In the genomic region with DNA sequence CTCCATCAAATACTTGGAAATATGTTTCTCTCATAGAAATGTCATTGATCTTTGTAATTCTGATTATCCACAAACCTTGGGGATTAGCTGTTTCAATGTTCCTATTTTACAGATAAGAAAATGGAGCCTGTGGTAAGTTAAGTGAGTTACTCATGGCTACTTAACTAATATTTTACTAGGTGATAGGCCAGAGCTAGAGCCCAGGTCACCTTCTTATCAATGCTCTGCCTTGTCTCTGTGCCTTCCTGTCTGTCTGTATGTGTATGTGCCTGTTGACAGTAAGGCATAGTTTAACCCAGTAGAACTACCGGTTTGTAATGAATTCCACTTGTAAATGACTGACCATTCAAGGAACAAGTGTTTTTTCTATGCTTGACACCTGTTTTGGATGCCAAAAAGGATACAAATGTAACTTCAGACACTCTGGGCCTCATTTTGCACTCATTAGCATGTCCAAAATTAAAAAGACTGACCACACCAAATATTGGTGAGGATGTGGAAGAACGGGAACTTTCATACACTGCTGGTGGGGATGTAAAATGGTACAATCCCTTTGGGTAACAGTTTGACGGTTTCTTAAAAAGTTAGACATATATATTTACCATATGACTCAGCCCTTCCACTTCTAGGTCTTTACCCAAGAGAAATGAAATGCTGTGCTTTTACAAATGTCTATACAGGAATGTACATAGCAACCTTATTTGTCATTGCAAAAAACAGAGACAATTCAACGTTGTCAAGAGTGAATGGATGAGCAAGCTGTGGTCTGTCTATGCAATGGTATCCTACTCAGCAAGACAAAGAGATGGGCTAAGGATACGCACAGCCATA, we compare ENCODE assay signal across 10 cellular contexts. TPM values are rescaled to one million over a fixed set of nuclear protein-coding genes. Genes with fewer than 3 reads are reported as not detected.
DNase-seq lines count a peak whose midpoint lies in the region; TF ChIP-seq lines count a peak whose summit lies in the region.
"Had no signal": no experiment of that assay in that cellular context is flagged by ENCODE, and none has a peak within 500 bp of the region (broad histone marks: within the 10 kb centered on the region; RNA-seq: fewer than 3 reads in every experiment).

No MANE protein-coding gene starts in this region.

- intact Hi-C loops in Calu3 (cut with micrococcal nuclease; ENCODE audit: unreplicated experiment): loop anchor here (1.0 kb wide), 2 partner anchors 8 to 10 kb away; no protein-coding TSS in a partner anchor

- H3K9me3 Mint-ChIP-seq in Calu3 (ENCODE audit: low read depth, unreplicated experiment): peaks cover 14% of the 10 kb centered on the region

- no peaks in the 10 kb centered on the region for H3K9me2 ChIP-seq in SK-N-SH

- no peaks in the 10 kb centered on the region for H4K20me1 ChIP-seq in SK-N-SH (ENCODE audit: insufficient read depth)

- H3K4me3 ChIP-seq in SK-N-SH (ENCODE audit: low read depth in 2 of 2, low read length in 1 of 2): no peak overlapping the region
- H3K4me3 ChIP-seq: esophagus muscularis mucosa had no signal

- no peaks in the 10 kb centered on the region for H3K4me1 ChIP-seq in SK-N-SH (ENCODE audit: control insufficient read depth in 1 of 2, insufficient read depth in 2 of 2, low read depth in 1 of 2, low read length in 1 of 2)
- H3K4me1 ChIP-seq: esophagus muscularis mucosa had no signal

- no peaks in the 10 kb centered on the region for H3F3A ChIP-seq in SK-N-SH (replicated peaks; ENCODE audit: insufficient read depth)

- TF ChIP-seq RAD21 in SK-N-SH (IDR thresholded peaks at IDR 0.05; ENCODE audit: low read length): no peak

- H3K79me2 ChIP-seq in SK-N-SH (ENCODE audit: insufficient read depth): no peaks in the 10 kb centered on the region

- WGBS in SK-N-SH (ENCODE audit: low lambda C conversion rate): 35% methylated on average over 5 of the region's 5 CpGs

- H3K27me3 Mint-ChIP-seq in Calu3 (ENCODE audit: unreplicated experiment): no peaks in the 10 kb centered on the region

- no peaks in the 10 kb centered on the region for H3K27me3 ChIP-seq in SK-N-SH (ENCODE audit: insufficient read depth)
- H3K27me3 ChIP-seq: esophagus muscularis mucosa had no signal

- no TSS peak for BruUV-seq in Calu3 (replicated peaks; lab: Mats Ljungman, UMichigan)

- in situ Hi-C loops in ACHN (cut with HindIII; ENCODE audit: low pct_ligation_motif_present, low pct_unique_long_range_greater_than_20kb, low sequenced_read_pairs): no loop called here

- H3K9me3 ChIP-seq in SK-N-SH: no peaks in the 10 kb centered on the region

- peak overlapping the region; percentile 95 for H3K27ac Mint-ChIP-seq in Calu3 (ENCODE audit: unreplicated experiment)

- H3K4me2 ChIP-seq in SK-N-SH: no peak overlapping the region

- H3K9ac ChIP-seq in SK-N-SH: no peak overlapping the region

- peaks cover 20% of the 10 kb centered on the region for H3K36me3 Mint-ChIP-seq in Calu3 (ENCODE audit: insufficient read depth, unreplicated experiment)

- DNase-seq in Calu3 (peak; percentile 53), HCEC 1CT (peak; percentile 65), SK-N-SH (no peak), fibroblast of peridontal ligament (ENCODE audit: extremely low read depth) (peak; percentile 58), NCI-H82 treated with DMSO at 0.1 percent for 48 hours (lab: John Stamatoyannopoulos, UW; ENCODE audit: unreplicated experiment) (no peak), ACHN (no peak), germinal center (ENCODE audit: low spot score) (no peak), Kasumi-1 (lab: John Stamatoyannopoulos, UW) (no peak)
- DNase-seq: stimulated activated CD4-positive, alpha-beta T cell treated with anti-CD3 and anti-CD28 coated beads, Interleukin-4, amount 100 ng/mL, for 24 hours had no signal

- peaks cover 65% of the 10 kb centered on the region for H3K4me1 Mint-ChIP-seq in Calu3 (ENCODE audit: low read depth, unreplicated experiment)

- H3K4me3 Mint-ChIP-seq in Calu3 (ENCODE audit: low read depth, unreplicated experiment): no peak overlapping the region

- TF ChIP-seq EP300 in SK-N-SH (IDR thresholded peaks at IDR 0.05; ENCODE audit: borderline replicate concordance in 1 of 2, low read depth in 1 of 2, low read length in 1 of 2): no peak

- no peak overlapping the region for H2AFZ ChIP-seq in SK-N-SH (ENCODE audit: low read depth)

- no peak for TF ChIP-seq CTCF in Calu3 (IDR thresholded peaks at IDR 0.05; ENCODE audit: unreplicated experiment)
- no peak for TF ChIP-seq CTCF in SK-N-SH (IDR thresholded peaks at IDR 0.05)

- POLR2A ChIA-PET in SK-N-SH (lab: Yijun Ruan, JAX): no interaction called here

- no peaks in the 10 kb centered on the region for H3K36me3 ChIP-seq in SK-N-SH (replicated peaks in 1 of 2; ENCODE audit: control insufficient read depth in 1 of 2, insufficient read depth in 2 of 2, low read length in 1 of 2)
- H3K36me3 ChIP-seq: esophagus muscularis mucosa had no signal

- H3K27ac ChIP-seq in SK-N-SH (ENCODE audit: low read depth in 2 of 2, low read length in 1 of 2): peak overlapping the region in 1 of 2 experiments; percentile 55; a peak in 2 of 4 replicates
- H3K27ac ChIP-seq: esophagus muscularis mucosa had no signal

- CTCF ChIA-PET in Calu3 (lab: Charles Lee) (interaction anchor here (0.6 to 0.9 kb wide), 3 partner anchors 46 to 360 kb away, joined by 3 to 4 read pairs (median 4); no protein-coding TSS in a partner anchor), SK-N-SH (lab: Yijun Ruan, JAX) (no interaction called here)

TF ChIP-seq in SK-N-SH, 30 proteins besides CTCF, POLR2A, EP300 and RAD21:
- TF ChIP-seq FOSL2 (IDR thresholded peaks at IDR 0.05; ENCODE audit: borderline replicate concordance, low read depth) (0 out of 2 replicates have a peak, but pooled peaks have one; percentile 26), NFIC (IDR thresholded peaks at IDR 0.05; ENCODE audit: borderline replicate concordance) (no peak), REST (IDR thresholded peaks at IDR 0.05; ENCODE audit: low read depth, low read length) (no peak), FOXM1 (IDR thresholded peaks at IDR 0.05; ENCODE audit: low read depth) (no peak), ELF1 (IDR thresholded peaks at IDR 0.05) (no peak), JUND (IDR thresholded peaks at IDR 0.05) (0 out of 2 replicates have a peak, but pooled peaks have one; percentile 15)
- TF ChIP-seq, protein P1, sequence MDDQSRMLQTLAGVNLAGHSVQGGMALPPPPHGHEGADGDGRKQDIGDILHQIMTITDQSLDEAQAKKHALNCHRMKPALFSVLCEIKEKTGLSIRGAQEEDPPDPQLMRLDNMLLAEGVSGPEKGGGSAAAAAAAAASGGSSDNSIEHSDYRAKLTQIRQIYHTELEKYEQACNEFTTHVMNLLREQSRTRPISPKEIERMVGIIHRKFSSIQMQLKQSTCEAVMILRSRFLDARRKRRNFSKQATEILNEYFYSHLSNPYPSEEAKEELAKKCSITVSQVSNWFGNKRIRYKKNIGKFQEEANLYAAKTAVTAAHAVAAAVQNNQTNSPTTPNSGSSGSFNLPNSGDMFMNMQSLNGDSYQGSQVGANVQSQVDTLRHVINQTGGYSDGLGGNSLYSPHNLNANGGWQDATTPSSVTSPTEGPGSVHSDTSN (IDR thresholded peaks at IDR 0.05): 0 out of 2 replicates have a peak, but pooled peaks have one; percentile 15

RNA-seq across cellular contexts. Expression of gene IL1A, which starts 19.6 kb away (rescaled TPM):
- total RNA-seq in Calu3 (2022): 6.4 and 14.4 TPM in 2 replicates
- not detected in 2 replicates for polyA plus RNA-seq in SK-N-SH (2012; rRNA removed)
- 0.01 and 0.03 TPM in 2 replicates for polyA plus RNA-seq in SK-N-SH (2012; cell fraction: cytosol; rRNA removed)
- not detected in 2 replicates for polyA plus RNA-seq in SK-N-SH (2012; cell fraction: nucleus; rRNA removed)

RNA-seq across cellular contexts. Expression of gene IL1B, which starts 32.7 kb away (rescaled TPM):
- 4.1 and 15.5 TPM in 2 replicates for total RNA-seq in Calu3 (2022)
- polyA plus RNA-seq in SK-N-SH (2012; rRNA removed): 0.25 and 0.60 TPM in 2 replicates
- polyA plus RNA-seq in SK-N-SH (2012; cell fraction: cytosol; rRNA removed): 0.21 and 0.30 TPM in 2 replicates
- polyA plus RNA-seq in SK-N-SH (2012; cell fraction: nucleus; rRNA removed): 0.69 and 0.92 TPM in 2 replicates

RNA-seq across cellular contexts. Expression of gene CKAP2L, which starts 39.5 kb away (rescaled TPM):
- total RNA-seq in Calu3 (2022): 27.4 and 42.5 TPM in 2 replicates
- 2.9 TPM in 2 replicates for polyA plus RNA-seq in SK-N-SH (2012; rRNA removed)
- 3.8 and 4.4 TPM in 2 replicates for polyA plus RNA-seq in SK-N-SH (2012; cell fraction: cytosol; rRNA removed)
- 0.86 and 2.0 TPM in 2 replicates for polyA plus RNA-seq in SK-N-SH (2012; cell fraction: nucleus; rRNA removed)

Comparison
In these comparisons a context has a peak if more than half of its experiments do, and no peak if none do; other contexts are left out.
1. DNase-seq: peak in Calu3 (single experiment), HCEC 1CT (single experiment) and fibroblast of peridontal ligament (single experiment); none in SK-N-SH (single experiment), NCI-H82 treated with DMSO at 0.1 percent for 48 hours (single experiment), ACHN (single experiment), germinal center (single experiment) and Kasumi-1 (0 of 2).